Comparison of ENCODE assay signal across 23 cellular contexts in the genomic region with DNA sequence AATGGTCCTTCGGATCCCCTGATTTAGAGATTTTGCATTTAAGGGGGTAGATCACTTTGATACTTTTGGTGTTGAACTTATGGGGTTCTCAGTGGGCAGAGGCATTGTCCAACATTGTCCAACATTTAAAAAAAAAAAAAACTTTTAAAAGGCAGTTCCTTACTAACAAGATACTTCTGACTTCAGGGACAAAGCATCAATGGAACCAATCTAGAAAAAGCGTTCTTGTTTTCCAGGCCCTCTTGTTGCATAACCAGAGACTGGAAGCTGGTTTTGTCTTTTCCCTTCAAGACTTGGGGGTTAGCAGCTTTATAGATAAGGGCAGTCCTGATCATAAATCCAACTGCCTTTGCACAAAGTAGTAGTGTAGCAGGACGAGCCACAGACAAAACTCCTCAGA.
"Had no signal": no experiment of that assay in that cellular context is flagged by ENCODE, and none has a peak within 500 bp of the region (broad histone marks: within the 10 kb centered on the region; RNA-seq: fewer than 3 reads in every experiment).

No MANE protein-coding gene starts in this region.

- ATAC-seq: activated CD4-positive, CD25-positive, alpha-beta regulatory T cell treated with anti-CD3 and anti-CD28 coated beads, Interleukin-2, amount 50 U/mL, for 24 hours; activated CD8-positive, alpha-beta T cell treated with anti-CD3 and anti-CD28 coated beads for 36 hours; activated naive CD4-positive, alpha-beta T cell treated with anti-CD3 and anti-CD28 coated beads, Interleukin-2, amount 50 U/mL, for 72 hours; activated naive CD8-positive, alpha-beta T cell treated with anti-CD3 and anti-CD28 coated beads, Interleukin-2, amount 50 U/mL, for 24 hours; activated T-cell treated with anti-CD3 and anti-CD28 coated beads, Interleukin-2, amount 50 U/mL, for 72 hours had no signal

- H3K4me1 Mint-ChIP-seq: activated naive CD8-positive, alpha-beta T cell treated with anti-CD3 and anti-CD28 coated beads, Interleukin-2, amount 50 U/mL, for 24 hours had no signal

- H3K27ac ChIP-seq: WERI-Rb-1 had no signal

- H3K4me3 Mint-ChIP-seq: activated CD8-positive, alpha-beta T cell treated with anti-CD3 and anti-CD28 coated beads for 36 hours; activated naive CD8-positive, alpha-beta T cell treated with anti-CD3 and anti-CD28 coated beads, Interleukin-2, amount 50 U/mL, for 24 hours; activated T-cell treated with anti-CD3 and anti-CD28 coated beads, Interleukin-2, amount 50 U/mL, for 72 hours; brain; central memory CD8-positive, alpha-beta T cell had no signal

- H3K27ac Mint-ChIP-seq: activated CD8-positive, alpha-beta T cell treated with anti-CD3 and anti-CD28 coated beads for 36 hours; activated naive CD8-positive, alpha-beta T cell treated with anti-CD3 and anti-CD28 coated beads, Interleukin-2, amount 50 U/mL, for 24 hours; activated T-cell treated with anti-CD3 and anti-CD28 coated beads, Interleukin-2, amount 50 U/mL, for 72 hours; brain had no signal

- H3K9me3 Mint-ChIP-seq: activated CD8-positive, alpha-beta T cell treated with anti-CD3 and anti-CD28 coated beads for 36 hours; activated naive CD8-positive, alpha-beta T cell treated with anti-CD3 and anti-CD28 coated beads, Interleukin-2, amount 50 U/mL, for 24 hours; activated T-cell treated with anti-CD3 and anti-CD28 coated beads, Interleukin-2, amount 50 U/mL, for 72 hours; brain; central memory CD8-positive, alpha-beta T cell had no signal

- H3K36me3 ChIP-seq: WERI-Rb-1 had no signal

- H3K27me3 Mint-ChIP-seq: activated CD8-positive, alpha-beta T cell treated with anti-CD3 and anti-CD28 coated beads for 36 hours; activated naive CD8-positive, alpha-beta T cell treated with anti-CD3 and anti-CD28 coated beads, Interleukin-2, amount 50 U/mL, for 24 hours; brain; central memory CD8-positive, alpha-beta T cell had no signal

- DNase-seq: activated CD4-positive, alpha-beta T cell treated with anti-CD3 and anti-CD28 coated beads for 4 hours; activated CD8-positive, alpha-beta memory T cell treated with anti-CD3 and anti-CD28 coated beads, Interleukin-2, amount 50 U/mL, for 4 hours; activated CD8-positive, alpha-beta T cell treated with anti-CD3 and anti-CD28 coated beads for 36 hours; activated effector memory CD4-positive, alpha-beta T cell treated with Interleukin-2 at 50 U/mL for 16 hours; activated naive CD4-positive, alpha-beta T cell treated with Interleukin-2 at 50 U/mL for 16 hours; activated naive CD8-positive, alpha-beta T cell treated with anti-CD3 and anti-CD28 coated beads, Interleukin-2, amount 50 U/mL, for 24 hours; activated T-cell treated with anti-CD3 and anti-CD28 coated beads, Interleukin-2, amount 50 U/mL, for 72 hours; amniotic stem cell; Kasumi-1; KBM-7; NCI-H1105 treated with DMSO at 0.1 percent for 48 hours; NCI-H1436 treated with DMSO at 0.1 percent for 48 hours; NCI-H187; NCI-H2081; NCI-H446; NCI-H524; SIG-M5; T-helper 2 cell; WERI-Rb-1 had no signal
